In the genomic region with DNA sequence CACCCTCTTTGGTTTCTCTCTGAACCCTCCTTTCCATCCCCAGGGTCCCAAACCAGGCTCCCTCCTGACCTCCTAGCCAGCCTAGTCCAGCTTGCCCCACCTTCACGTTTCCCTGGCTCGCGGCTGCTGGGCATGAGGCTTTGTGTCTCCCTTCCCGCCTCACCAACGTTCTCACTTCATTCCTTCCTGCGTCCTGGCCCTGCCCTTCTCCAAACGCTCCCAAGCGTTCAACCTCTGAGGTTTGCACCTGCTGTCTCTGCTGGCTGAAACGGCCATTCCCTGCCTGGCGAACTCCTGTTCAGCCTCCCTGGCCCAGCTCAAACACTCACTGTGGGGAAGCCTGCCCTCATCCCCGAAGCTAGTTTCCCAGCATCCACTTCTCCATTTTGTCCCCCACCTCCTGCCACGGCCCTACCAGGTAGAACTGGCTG, we compare ENCODE assay signal across 8 cellular contexts. TPM values are rescaled to one million over a fixed set of nuclear protein-coding genes. Genes with fewer than 3 reads are reported as not detected.
DNase-seq lines count a peak whose midpoint lies in the region; ATAC-seq and TF ChIP-seq lines count a peak whose summit lies in the region.

No MANE protein-coding gene starts in this region.

- H3K79me2 ChIP-seq in GM23338 (replicated peaks; ENCODE audit: insufficient read depth) = no peaks in the 10 kb centered on the region

- H4K20me1 ChIP-seq in GM23338 (replicated peaks; ENCODE audit: insufficient read depth) = peaks cover 14% of the 10 kb centered on the region

- H3K4me2 ChIP-seq in GM23338 = peak overlapping the region; percentile 86

- H3K4me1 Mint-ChIP-seq in GM23338 = peaks cover 41% of the 10 kb centered on the region
- H3K4me1 Mint-ChIP-seq in dendritic cell treated with granulocyte-macrophage colony-stimulating factor and Interleukin-4, amounts not matched to agents 40 ng/mL and 50 ng/mL, for 4 days (ENCODE audit: low read depth) = peaks cover 35% of the 10 kb centered on the region
- peaks cover 48% of the 10 kb centered on the region for H3K4me1 Mint-ChIP-seq in nephron progenitor cell

- peaks cover 25% of the 10 kb centered on the region for H3K4me1 ChIP-seq in GM23338 (ENCODE audit: insufficient read depth)

- H3K9me3 Mint-ChIP-seq in GM23338 = no peaks in the 10 kb centered on the region; the same call in 2 of the 3 replicates
- H3K9me3 Mint-ChIP-seq in dendritic cell treated with granulocyte-macrophage colony-stimulating factor and Interleukin-4, amounts not matched to agents 40 ng/mL and 50 ng/mL, for 4 days = no peaks in the 10 kb centered on the region
- H3K9me3 Mint-ChIP-seq in nephron progenitor cell = peaks cover 2% of the 10 kb centered on the region

- intact Hi-C loops in dendritic cell treated with granulocyte-macrophage colony-stimulating factor and Interleukin-4, amounts not matched to agents 40 ng/mL and 50 ng/mL, for 4 days (cut with micrococcal nuclease) = no loop called here

- H3K4me3 Mint-ChIP-seq in GM23338 = peak overlapping the region; percentile 77
- peak overlapping the region; percentile 33 for H3K4me3 Mint-ChIP-seq in dendritic cell treated with granulocyte-macrophage colony-stimulating factor and Interleukin-4, amounts not matched to agents 40 ng/mL and 50 ng/mL, for 4 days
- peak overlapping the region; percentile 87 for H3K4me3 Mint-ChIP-seq in nephron progenitor cell

- H3K27me3 Mint-ChIP-seq in GM23338 (ENCODE audit: insufficient read depth, low read depth, poor library complexity) (peaks cover 50% of the 10 kb centered on the region), nephron progenitor cell (ENCODE audit: low read depth, poor library complexity) (peaks cover 44% of the 10 kb centered on the region)
- peaks cover 60% of the 10 kb centered on the region for H3K27me3 Mint-ChIP-seq in dendritic cell treated with granulocyte-macrophage colony-stimulating factor and Interleukin-4, amounts not matched to agents 40 ng/mL and 50 ng/mL, for 4 days

- H3K27ac ChIP-seq in GM23338 (ENCODE audit: low read depth) = no peak overlapping the region

- DNase-seq in AG09309 (ENCODE audit: low read depth) = no peak
- DNase-seq in GM23338 (ENCODE audit: low spot score) = no peak
- no peak for DNase-seq in nephron progenitor cell
- DNase-seq in 8988T = no peak
- DNase-seq in GM13976 (ENCODE audit: low spot score) = no peak
- DNase-seq in putamen (ENCODE audit: low spot score) = no peak

- peaks cover 22% of the 10 kb centered on the region for H3F3A ChIP-seq in GM23338 (replicated peaks; ENCODE audit: low read depth)

- H3K27ac Mint-ChIP-seq in GM23338 (no peak overlapping the region), nephron progenitor cell (no peak overlapping the region)
- H3K27ac Mint-ChIP-seq in dendritic cell treated with granulocyte-macrophage colony-stimulating factor and Interleukin-4, amounts not matched to agents 40 ng/mL and 50 ng/mL, for 4 days = peak overlapping the region; percentile 55

- in situ Hi-C loops in GM13976 (cut with MboI; ENCODE audit: low sequenced_read_pairs, unreplicated experiment) = no loop called here

- no peaks in the 10 kb centered on the region for H3K36me3 ChIP-seq in GM23338 (ENCODE audit: insufficient read depth)

- TF ChIP-seq CTCF in AG09309 (IDR thresholded peaks at IDR 0.05; ENCODE audit: control insufficient read depth, insufficient read depth, low read depth, low read length, missing control alignments) (no peak), GM23338 (conservative IDR thresholded peaks at IDR 0.05; ENCODE audit: low read depth in 2 of 2) (no peak), nephron progenitor cell (IDR thresholded peaks at IDR 0.05) (no peak), GM13976 (IDR thresholded peaks at IDR 0.05; ENCODE audit: borderline replicate concordance, control extremely low read depth, extremely low read depth, insufficient read depth, missing control alignments) (no peak)

- H3K36me3 Mint-ChIP-seq in GM23338 (ENCODE audit: low read depth) = peaks cover 22% of the 10 kb centered on the region
- H3K36me3 Mint-ChIP-seq in dendritic cell treated with granulocyte-macrophage colony-stimulating factor and Interleukin-4, amounts not matched to agents 40 ng/mL and 50 ng/mL, for 4 days (ENCODE audit: low read depth) = peaks cover 57% of the 10 kb centered on the region
- H3K36me3 Mint-ChIP-seq in nephron progenitor cell (ENCODE audit: low read depth) = no peaks in the 10 kb centered on the region

- ATAC-seq in GM23338 = no peak
- ATAC-seq in HG03025 (IDR thresholded peaks at IDR 0.05; ENCODE audit: low FRiP score, unreplicated experiment) = no peak

- H3K4me3 ChIP-seq in AG09309 (ENCODE audit: control insufficient read depth, low read depth, low read length) = peak overlapping the region; percentile 55
- peak overlapping the region; percentile 79 for H3K4me3 ChIP-seq in GM23338

- H2AFZ ChIP-seq in GM23338 = no peak overlapping the region

- H3K27me3 ChIP-seq in GM23338 (ENCODE audit: insufficient read depth) = peaks cover 14% of the 10 kb centered on the region

- no peaks in the 10 kb centered on the region for H3K9me2 ChIP-seq in GM23338 (ENCODE audit: insufficient read depth)

TF ChIP-seq in GM23338, 12 proteins besides CTCF, POLR2A, EP300 and RAD21:
- 0 out of 2 replicates have a peak, but pooled peaks have one; percentile 5 for TF ChIP-seq POLR2AphosphoS5 (IDR thresholded peaks at IDR 0.05; ENCODE audit: low read depth)
- TF ChIP-seq JUNB (IDR thresholded peaks at IDR 0.05; ENCODE audit: unreplicated experiment) = no peak
- TF ChIP-seq EZH2 (IDR thresholded peaks at IDR 0.05; ENCODE audit: low read depth, unreplicated experiment) = no peak
- TF ChIP-seq STAT1 (IDR thresholded peaks at IDR 0.05; ENCODE audit: unreplicated experiment) = no peak

RNA-seq across cellular contexts. Expression of gene EPS8L1, which starts 12.4 kb away (rescaled TPM):
- total RNA-seq in GM23338 (2014; rRNA removed; shearing (Covaris generic)) = 40.6 and 47.5 TPM in 2 replicates
- 51.2 and 61.3 TPM in 2 replicates for polyA plus RNA-seq in GM23338 (2016; fragmentation: Nextera tagmentation; extraction: Ambion mirVana)

RNA-seq across cellular contexts. Expression of gene RDH13, which starts 25.1 kb away (rescaled TPM):
- 32.3 and 36.5 TPM in 2 replicates for total RNA-seq in GM23338 (2014; rRNA removed; shearing (Covaris generic))
- polyA plus RNA-seq in GM23338 (2016; fragmentation: Nextera tagmentation; extraction: Ambion mirVana) = 23.0 and 28.0 TPM in 2 replicates

RNA-seq across cellular contexts. Expression of gene PPP1R12C, which starts 29.4 kb away (rescaled TPM):
- total RNA-seq in GM23338 (2014; rRNA removed; shearing (Covaris generic)) = 57.4 and 83.9 TPM in 2 replicates
- 33.2 and 33.3 TPM in 2 replicates for polyA plus RNA-seq in GM23338 (2016; fragmentation: Nextera tagmentation; extraction: Ambion mirVana)

RNA-seq across cellular contexts. Expression of gene GP6, which starts 50.0 kb away (rescaled TPM):
- 0.17 TPM in 1 of 2 replicates, not detected in the other for total RNA-seq in GM23338 (2014; rRNA removed; shearing (Covaris generic))
- polyA plus RNA-seq in GM23338 (2016; fragmentation: Nextera tagmentation; extraction: Ambion mirVana) = 1.3 TPM in 2 replicates

Comparison
In these comparisons a context has a peak if more than half of its experiments do, and no peak if none do; other contexts are left out.
1. H3K4me3 Mint-ChIP-seq: peak in every context shown above with its lines; median percentile 87 in nephron progenitor cell; 77 in GM23338; 33 in dendritic cell treated with granulocyte-macrophage colony-stimulating factor and Interleukin-4, amounts not matched to agents 40 ng/mL and 50 ng/mL, for 4 days.